Comparison of ENCODE assay signal across 9 cellular contexts in the genomic region with DNA sequence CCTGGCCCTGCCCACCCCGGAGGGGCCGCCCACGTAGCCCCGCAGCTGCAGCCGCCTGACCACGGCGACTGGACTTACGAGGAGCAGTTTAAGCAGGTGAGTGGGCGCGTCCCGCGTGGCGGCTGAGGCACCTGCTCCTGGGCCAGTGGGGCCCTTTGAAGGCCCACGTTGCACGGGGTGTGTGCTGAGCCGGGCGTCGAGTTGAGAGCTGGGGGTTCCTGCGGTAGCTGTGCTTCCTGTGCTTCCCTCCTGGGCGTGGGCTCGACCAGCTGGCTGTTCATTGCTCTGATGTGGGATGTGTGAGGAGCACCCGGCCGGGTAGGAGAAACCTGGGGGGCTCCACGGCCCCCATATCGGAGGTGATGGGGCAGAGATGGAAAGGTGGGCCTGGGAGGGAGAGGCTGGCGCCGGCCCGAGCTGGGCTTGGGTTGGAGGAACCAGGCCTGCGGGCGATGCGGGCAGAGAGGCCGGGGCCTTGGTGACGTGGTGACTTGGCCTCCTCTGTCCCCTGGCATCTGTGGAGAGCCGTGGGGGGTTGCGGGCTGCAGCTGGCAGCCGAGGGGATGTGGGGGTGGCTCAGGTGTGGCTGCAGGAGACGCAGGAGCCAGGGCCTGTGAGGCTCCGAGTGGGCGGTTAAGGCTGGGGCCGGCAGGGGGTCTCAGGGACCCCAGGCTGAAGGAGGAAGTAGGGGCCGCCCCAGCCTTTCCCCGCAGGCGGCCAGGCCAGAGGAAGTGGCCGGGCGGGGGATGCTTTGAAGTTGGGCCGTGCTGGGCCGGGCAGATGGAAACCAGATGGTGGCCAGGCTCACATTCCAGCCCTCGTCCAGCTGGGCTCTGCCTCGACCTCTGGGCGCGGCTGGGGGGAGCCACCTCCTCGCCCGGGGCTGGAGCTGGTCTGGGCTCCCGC. TPM values are rescaled to one million over a fixed set of nuclear protein-coding genes. Genes with fewer than 3 reads are reported as not detected.
DNase-seq lines count a peak whose midpoint lies in the region; ATAC-seq and TF ChIP-seq lines count a peak whose summit lies in the region.
"Had no signal": no experiment of that assay in that cellular context is flagged by ENCODE, and none has a peak within 500 bp of the region (broad histone marks: within the 10 kb centered on the region; RNA-seq: fewer than 3 reads in every experiment).

No MANE protein-coding gene starts in this region.

- peaks cover 6% of the 10 kb centered on the region; the same call in 1 of the 2 replicates for H3K9me3 ChIP-seq in BLaER1
- H3K9me3 ChIP-seq in IMR-90 (ENCODE audit: control insufficient read depth, insufficient read depth, low read length), result no peaks in the 10 kb centered on the region
- no peaks in the 10 kb centered on the region for H3K9me3 ChIP-seq in heart right ventricle
- H3K9me3 ChIP-seq in Karpas-422 (ENCODE audit: low read length), result no peaks in the 10 kb centered on the region

- H4K8ac ChIP-seq in IMR-90 (ENCODE audit: low read depth in 2 of 2, low read length in 2 of 2), result peak overlapping the region; percentile 94 to 98

- peaks cover 19 to 60% of the 10 kb centered on the region in 2 experiments for H3K79me1 ChIP-seq in IMR-90 (ENCODE audit: low read depth in 1 of 2, low read length in 2 of 2)

- H3K4me3 Mint-ChIP-seq in activated naive CD8-positive, alpha-beta T cell treated with anti-CD3 and anti-CD28 coated beads, Interleukin-2, amount 50 U/mL, for 24 hours, result peak overlapping the region; percentile 48

- peak overlapping the region; percentile 99 for H3K4ac ChIP-seq in IMR-90 (ENCODE audit: low read depth, low read length)

- peak overlapping the region; percentile 33 for H3K18ac ChIP-seq in IMR-90 (ENCODE audit: low read depth, low read length)

- peak; percentile 95 for ATAC-seq in IMR-90 (ENCODE audit: low read depth)
- ATAC-seq in activated naive CD8-positive, alpha-beta T cell treated with anti-CD3 and anti-CD28 coated beads, Interleukin-2, amount 50 U/mL, for 24 hours, result peak; percentile 34
- ATAC-seq in heart right ventricle, result peak; percentile 72 to 84 (median 78)

- peak overlapping the region; percentile 99 for H2AK5ac ChIP-seq in IMR-90 (ENCODE audit: low read depth, low read length)

- no peak overlapping the region for H3K27ac Mint-ChIP-seq in activated naive CD8-positive, alpha-beta T cell treated with anti-CD3 and anti-CD28 coated beads, Interleukin-2, amount 50 U/mL, for 24 hours

- H3K23ac ChIP-seq in IMR-90 (ENCODE audit: low read depth, low read length), result peak overlapping the region; percentile 87

- H2AK9ac ChIP-seq in IMR-90 (replicated peaks; ENCODE audit: low read depth, low read length, poor library complexity), result peak overlapping the region; percentile 99

- peaks cover 21% of the 10 kb centered on the region for H3K4me1 Mint-ChIP-seq in activated naive CD8-positive, alpha-beta T cell treated with anti-CD3 and anti-CD28 coated beads, Interleukin-2, amount 50 U/mL, for 24 hours

- no peaks in the 10 kb centered on the region for H3K27me3 ChIP-seq in BLaER1
- H3K27me3 ChIP-seq in IMR-90 (ENCODE audit: control insufficient read depth, insufficient read depth, low read length), result no peaks in the 10 kb centered on the region
- H3K27me3 ChIP-seq in heart right ventricle, result no peaks in the 10 kb centered on the region
- no peaks in the 10 kb centered on the region for H3K27me3 ChIP-seq in Karpas-422 (ENCODE audit: low read length)

- H3K14ac ChIP-seq in IMR-90 (replicated peaks; ENCODE audit: low read depth, low read length), result peak overlapping the region; percentile 89

- dilution Hi-C loops in IMR-90 (cut with HindIII; ENCODE audit: low sequenced_read_pairs, unreplicated experiment), result no loop called here

- DNase-seq in IMR-90 (peak; percentile 94), heart right ventricle (peak; percentile 79 to 81), SIG-M5 treated with dmso at 0.1 percent for 504 hours (lab: John Stamatoyannopoulos, UW; ENCODE audit: unreplicated experiment) (no peak), NCI-H1048 (lab: John Stamatoyannopoulos, UW) (no peak), Karpas-422 (no peak)
- peak; percentile 41 for DNase-seq in activated naive CD8-positive, alpha-beta T cell treated with anti-CD3 and anti-CD28 coated beads, Interleukin-2, amount 50 U/mL, for 24 hours

- H3K56ac ChIP-seq in IMR-90 (ENCODE audit: extremely low read depth, insufficient read depth, low read length), result peak overlapping the region; percentile 64

- peaks cover 52% of the 10 kb centered on the region for H3K4me1 ChIP-seq in BLaER1
- peaks cover 33% of the 10 kb centered on the region for H3K4me1 ChIP-seq in IMR-90 (ENCODE audit: control insufficient read depth, insufficient read depth, low read length)
- H3K4me1 ChIP-seq in heart right ventricle, result peaks cover 28 to 51% (median 35%) of the 10 kb centered on the region in 9 donors
- no peaks in the 10 kb centered on the region for H3K4me1 ChIP-seq in Karpas-422 (ENCODE audit: low read length)

- TF ChIP-seq CTCF in IMR-90 (conservative IDR thresholded peaks at IDR 0.05; ENCODE audit: low read depth, low read length) (peak; percentile 38), heart right ventricle (IDR thresholded peaks at IDR 0.05) (peak in 1 of 9 donors; percentile 12)

- 13% methylated on average over 24 of the region's 54 CpGs; no CpG with 5 or more reads in 1 of the 2 experiments for WGBS in IMR-90 (ENCODE audit: extremely low coverage in 2 of 2, insufficient read length in 1 of 2), 2 experiments
- WGBS in heart right ventricle, 2 donors, result 33 to 36% methylated on average over 54 of the region's 54 CpGs

- no peaks in the 10 kb centered on the region for H3K9me3 Mint-ChIP-seq in activated naive CD8-positive, alpha-beta T cell treated with anti-CD3 and anti-CD28 coated beads, Interleukin-2, amount 50 U/mL, for 24 hours

- peak overlapping the region; percentile 89 for H2BK20ac ChIP-seq in IMR-90 (ENCODE audit: low read depth, low read length)

- no peaks in the 10 kb centered on the region for H3K79me2 ChIP-seq in Karpas-422 (ENCODE audit: low read length)

- H3K36me3 Mint-ChIP-seq in activated naive CD8-positive, alpha-beta T cell treated with anti-CD3 and anti-CD28 coated beads, Interleukin-2, amount 50 U/mL, for 24 hours (ENCODE audit: low read depth), result no peaks in the 10 kb centered on the region

- H3K4me3 ChIP-seq in BLaER1, result peak overlapping the region; percentile 48
- peak overlapping the region; percentile 19; the same call in 1 of the 2 replicates for H3K4me3 ChIP-seq in IMR-90 (ENCODE audit: insufficient read depth, low read depth, low read length)
- H3K4me3 ChIP-seq in heart right ventricle, result peak overlapping the region in 8 of 10 donors; percentile 2 to 42 (median 29)
- peak overlapping the region in 2 of 7 experiments; percentile 5 to 10 for H3K4me3 ChIP-seq in skin epidermis
- H3K4me3 ChIP-seq in Karpas-422 (ENCODE audit: low read length), result no peak overlapping the region

- peaks cover 68% of the 10 kb centered on the region for H3K36me3 ChIP-seq in BLaER1
- H3K36me3 ChIP-seq in IMR-90 (ENCODE audit: control insufficient read depth, insufficient read depth, low read length), result peaks cover 52% of the 10 kb centered on the region
- peaks cover 0 to 7% (median 0%) of the 10 kb centered on the region in 9 donors for H3K36me3 ChIP-seq in heart right ventricle
- H3K36me3 ChIP-seq in Karpas-422 (ENCODE audit: insufficient read depth, low read length), result no peaks in the 10 kb centered on the region

- peak overlapping the region; percentile 98 for H2BK5ac ChIP-seq in IMR-90 (ENCODE audit: low read depth, low read length, poor library complexity, severe bottlenecking)

- H4K91ac ChIP-seq in IMR-90 (ENCODE audit: insufficient read depth, low read depth, low read length), result peak overlapping the region; percentile 98

- H2BK120ac ChIP-seq in IMR-90 (ENCODE audit: low read depth, low read length), result peak overlapping the region; percentile 97

- in situ Hi-C loops in IMR-90 (cut with MboI; ENCODE audit: low sequenced_read_pairs), result no loop called here

- H3K9me1 ChIP-seq in IMR-90 (ENCODE audit: insufficient read depth, low read length), result peaks cover 5% of the 10 kb centered on the region; the same call in 1 of the 2 replicates

- peak overlapping the region; percentile 65; the same call in 1 of the 3 replicates for H2BK15ac ChIP-seq in IMR-90 (ENCODE audit: low read depth, low read length)

- H4K20me1 ChIP-seq in BLaER1, result peaks cover 95% of the 10 kb centered on the region
- peaks cover 30% of the 10 kb centered on the region for H4K20me1 ChIP-seq in IMR-90 (ENCODE audit: insufficient read depth, low read length)
- peaks cover 5% of the 10 kb centered on the region; the same call in 1 of the 2 replicates for H4K20me1 ChIP-seq in Karpas-422 (ENCODE audit: insufficient read depth, low read depth, low read length)

- H3K9ac ChIP-seq in BLaER1 (peak overlapping the region; percentile 34; the same call in 1 of the 2 replicates), IMR-90 (ENCODE audit: low read depth, low read length) (peak overlapping the region; percentile 67), Karpas-422 (ENCODE audit: low read length) (no peak overlapping the region)

- peak overlapping the region; percentile 90 for H4K5ac ChIP-seq in IMR-90 (ENCODE audit: low read depth, low read length)

- intact Hi-C loops in IMR-90 (cut with micrococcal nuclease), result loop anchor here (2.0 kb wide), 1 partner anchor 30 kb away; no protein-coding TSS in a partner anchor
- intact Hi-C loops in heart right ventricle (cut with DNase I), result no loop called here

- CTCF ChIA-PET in IMR-90 (lab: Yijun Ruan, JAX), result no interaction called here

- POLR2A ChIA-PET in IMR-90 (lab: Charles Lee; ENCODE audit: unreplicated experiment), result interaction anchor here (0.6 to 0.9 kb wide), 3 partner anchors 23 to 270 kb away, joined by 3 to 4 read pairs (median 3); no protein-coding TSS in a partner anchor

- H2AFZ ChIP-seq in IMR-90 (replicated peaks; ENCODE audit: low read length, poor library complexity), result peak overlapping the region; percentile 84
- H2AFZ ChIP-seq in Karpas-422 (ENCODE audit: low read length), result no peak overlapping the region

- H3K27me3 Mint-ChIP-seq in activated naive CD8-positive, alpha-beta T cell treated with anti-CD3 and anti-CD28 coated beads, Interleukin-2, amount 50 U/mL, for 24 hours, result peaks cover 2% of the 10 kb centered on the region

- H3K9me2 ChIP-seq in Karpas-422 (replicated peaks; ENCODE audit: insufficient read depth, low read length), result no peaks in the 10 kb centered on the region

- peak; percentile 38 for TF ChIP-seq RAD21 in IMR-90 (IDR thresholded peaks at IDR 0.05; ENCODE audit: low read length)

- TF ChIP-seq POLR2A in IMR-90 (IDR thresholded peaks at IDR 0.05; ENCODE audit: low read depth, low read length), result no peak

- H3K27ac ChIP-seq in BLaER1, result peak overlapping the region; percentile 63
- peak overlapping the region; percentile 98 for H3K27ac ChIP-seq in IMR-90 (ENCODE audit: insufficient read depth, low read length)
- H3K27ac ChIP-seq in heart right ventricle, result peak overlapping the region in 8 of 10 donors; percentile 56 to 76 (median 69)
- peak overlapping the region in 20 of 21 experiments; percentile 1 to 87 (median 62) for H3K27ac ChIP-seq in skin epidermis
- H3K27ac ChIP-seq in Karpas-422 (ENCODE audit: low read length), result no peak overlapping the region
- H3K27ac ChIP-seq: epithelial cell of prostate had no signal

- peak overlapping the region; percentile 96 for H3K4me2 ChIP-seq in BLaER1
- peak overlapping the region; percentile 48 for H3K4me2 ChIP-seq in IMR-90 (ENCODE audit: low read depth, low read length)
- H3K4me2 ChIP-seq in Karpas-422 (ENCODE audit: low read depth, low read length, poor library complexity, severe bottlenecking), result no peak overlapping the region

- BruUV-seq in IMR-90 (replicated peaks; lab: Mats Ljungman, UMichigan), result no TSS peak

RNA-seq across cellular contexts. Expression of gene ARID3A, which starts 7.1 kb away (rescaled TPM):
- total RNA-seq in IMR-90 (2012; rRNA removed) (16.0 and 16.7 TPM in 2 replicates), heart right ventricle (10 to 100 TPM in 1 of 10 donors, 1 to 10 TPM in 9; 3.0 to 11.7 (median 5.3) TPM)
- polyA plus RNA-seq in IMR-90 (2012; rRNA removed) (23.1 and 29.4 TPM in 2 replicates), heart right ventricle (1 to 10 TPM; 3.7 to 4.2 TPM)
- 11.4 and 20.8 TPM in 2 replicates for polyA plus RNA-seq in IMR-90 (2012; cell fraction: cytosol; rRNA removed)
- 47.6 and 91.2 TPM in 2 replicates for polyA plus RNA-seq in IMR-90 (2012; cell fraction: nucleus; rRNA removed; ENCODE audit: low replicate concordance)
- 2.0 and 4.6 TPM in 2 replicates for total RNA-seq in Karpas-422 (2014; rRNA removed; shearing (Covaris generic); ENCODE audit: low replicate concordance)

RNA-seq across cellular contexts. Expression of gene KISS1R, which starts 15.8 kb away (rescaled TPM):
- total RNA-seq in IMR-90 (2012; rRNA removed) (not detected in 2 replicates), heart right ventricle (not detected)
- polyA plus RNA-seq in IMR-90 (2012; rRNA removed) (not detected in 2 replicates), heart right ventricle (not detected)
- polyA plus RNA-seq in IMR-90 (2012; cell fraction: cytosol; rRNA removed), result 0.02 and 0.09 TPM in 2 replicates
- polyA plus RNA-seq in IMR-90 (2012; cell fraction: nucleus; rRNA removed; ENCODE audit: low replicate concordance), result 0.13 TPM in 1 of 2 replicates, not detected in the other
- total RNA-seq in Karpas-422 (2014; rRNA removed; shearing (Covaris generic); ENCODE audit: low replicate concordance), result not detected in 2 replicates

RNA-seq across cellular contexts. Expression of gene R3HDM4, which starts 19.9 kb away (rescaled TPM):
- total RNA-seq in IMR-90 (2012; rRNA removed) (8.9 and 9.0 TPM in 2 replicates), heart right ventricle (10 to 100 TPM; 16.3 to 30.6 (median 19.9) TPM)
- polyA plus RNA-seq in IMR-90 (2012; rRNA removed) (51.5 and 52.5 TPM in 2 replicates), heart right ventricle (10 to 100 TPM; 34.5 to 49.8 TPM)
- 36.9 and 69.3 TPM in 2 replicates for polyA plus RNA-seq in IMR-90 (2012; cell fraction: cytosol; rRNA removed)
- 60.4 and 87.8 TPM in 2 replicates for polyA plus RNA-seq in IMR-90 (2012; cell fraction: nucleus; rRNA removed; ENCODE audit: low replicate concordance)
- 41.9 and 43.8 TPM in 2 replicates for total RNA-seq in Karpas-422 (2014; rRNA removed; shearing (Covaris generic); ENCODE audit: low replicate concordance)

RNA-seq across cellular contexts. Expression of gene RNU6-9, which starts 39.6 kb away (rescaled TPM):
- total RNA-seq in IMR-90 (2012; rRNA removed) (not detected in 2 replicates), heart right ventricle (not detected)
- polyA plus RNA-seq in IMR-90 (2012; rRNA removed) (not detected in 2 replicates), heart right ventricle (not detected)
- not detected in 2 replicates for polyA plus RNA-seq in IMR-90 (2012; cell fraction: cytosol; rRNA removed)
- polyA plus RNA-seq in IMR-90 (2012; cell fraction: nucleus; rRNA removed; ENCODE audit: low replicate concordance), result not detected in 2 replicates
- total RNA-seq in Karpas-422 (2014; rRNA removed; shearing (Covaris generic); ENCODE audit: low replicate concordance), result not detected in 2 replicates

RNA-seq across cellular contexts. Expression of gene MED16, which starts 39.9 kb away (rescaled TPM):
- total RNA-seq in IMR-90 (2012; rRNA removed) (8.1 and 15.3 TPM in 2 replicates), heart right ventricle (10 to 100 TPM; 17.6 to 37.4 (median 26.2) TPM)
- polyA plus RNA-seq in IMR-90 (2012; rRNA removed) (40.2 and 49.0 TPM in 2 replicates), heart right ventricle (10 to 100 TPM; 31.0 to 42.9 TPM)
- 38.6 and 59.2 TPM in 2 replicates for polyA plus RNA-seq in IMR-90 (2012; cell fraction: cytosol; rRNA removed)
- polyA plus RNA-seq in IMR-90 (2012; cell fraction: nucleus; rRNA removed; ENCODE audit: low replicate concordance), result 38.3 and 110 TPM in 2 replicates
- total RNA-seq in Karpas-422 (2014; rRNA removed; shearing (Covaris generic); ENCODE audit: low replicate concordance), result 10.8 and 14.1 TPM in 2 replicates

Comparison
In these comparisons a context has a peak if more than half of its experiments do, and no peak if none do; other contexts are left out.
1. ATAC-seq: peak in every context shown above with its lines; median percentile 95 in IMR-90; 78 in heart right ventricle; 34 in activated naive CD8-positive, alpha-beta T cell treated with anti-CD3 and anti-CD28 coated beads, Interleukin-2, amount 50 U/mL, for 24 hours.
2. DNase-seq: peak in IMR-90 (single experiment), activated naive CD8-positive, alpha-beta T cell treated with anti-CD3 and anti-CD28 coated beads, Interleukin-2, amount 50 U/mL, for 24 hours (single experiment) and heart right ventricle (2 of 2); none in SIG-M5 treated with dmso at 0.1 percent for 504 hours (single experiment), NCI-H1048 (single experiment) and Karpas-422 (single experiment).